ENCODE assay signal across 10 cellular contexts in genomic region chr14:36975834-36976233, GRCh38.
DNase-seq lines count a peak whose midpoint lies in the region; ATAC-seq, FAIRE-seq and TF ChIP-seq lines count a peak whose summit lies in the region.
"Had no signal": no experiment of that assay in that cellular context is flagged by ENCODE, and none has a peak within 500 bp of the region (broad histone marks: within the 10 kb centered on the region; RNA-seq: fewer than 3 reads in every experiment).

No MANE protein-coding gene starts in this region.

- H3K9ac ChIP-seq in HCT116 (ENCODE audit: low read length): no peak overlapping the region
- no peak overlapping the region for H3K9ac ChIP-seq in adipocyte (ENCODE audit: low read length)

- DNase-seq in AG09319 (ENCODE audit: extremely low read depth, low read depth) (no peak), HCT116 (ENCODE audit: low read depth, low spot score) (no peak), NCI-H2196 (lab: John Stamatoyannopoulos, UW; ENCODE audit: unreplicated experiment) (peak; percentile 39), adipocyte (ENCODE audit: low read depth) (peak; percentile 28), urothelium cell line (ENCODE audit: low spot score) (no peak), ACHN (no peak), transverse colon (no peak), left cardiac atrium (no peak)
- DNase-seq: spleen had no signal

- no TSS peak for BruUV-seq in HCT116 (replicated peaks; lab: Mats Ljungman, UMichigan)

- no peaks in the 10 kb centered on the region for H3K36me3 ChIP-seq in HCT116 (ENCODE audit: control insufficient read depth in 1 of 2, insufficient read depth in 2 of 2, low read length in 2 of 2)
- no peaks in the 10 kb centered on the region for H3K36me3 ChIP-seq in adipocyte (ENCODE audit: control insufficient read depth, insufficient read depth, low read length, severe bottlenecking)
- no peaks in the 10 kb centered on the region for H3K36me3 ChIP-seq in transverse colon
- H3K36me3 ChIP-seq: spleen had no signal

- H3K9me3 ChIP-seq in HCT116 (ENCODE audit: control insufficient read depth in 1 of 2, insufficient read depth in 1 of 2, low read depth in 1 of 2, low read length in 2 of 2) (no peaks in the 10 kb centered on the region), adipocyte (ENCODE audit: control insufficient read depth, low read length) (no peaks in the 10 kb centered on the region), transverse colon (no peaks in the 10 kb centered on the region)

- no peaks in the 10 kb centered on the region for H3K9me2 ChIP-seq in HCT116 (ENCODE audit: insufficient read depth)

- RAD21 ChIA-PET in HCT116 (lab: Charles Lee; ENCODE audit: low non-redundant PET in 1 of 2, low total read pairs in 2 of 2, uncharacterized antibody in 2 of 2, unreplicated experiment in 2 of 2): no interaction called here

- in situ Hi-C loops in ACHN (cut with HindIII; ENCODE audit: low pct_ligation_motif_present, low pct_unique_long_range_greater_than_20kb, low sequenced_read_pairs): no loop called here
- in situ Hi-C loops in transverse colon (cut with MboI; ENCODE audit: low pct_ligation_motif_present in 1 of 4, low pct_unique_long_range_greater_than_20kb in 1 of 4, low sequenced_read_pairs in 3 of 4): no loop called here

- H3K27ac ChIP-seq in HCT116 (ENCODE audit: low read depth, low read length): no peak overlapping the region
- no peak overlapping the region for H3K27ac ChIP-seq in transverse colon
- H3K27ac ChIP-seq: spleen had no signal

- no peaks in the 10 kb centered on the region for H4K20me1 ChIP-seq in HCT116 (ENCODE audit: insufficient read depth)

- no peak overlapping the region for H3K4me2 ChIP-seq in HCT116 (ENCODE audit: low read length)

- TF ChIP-seq EP300 in transverse colon (IDR thresholded peaks at IDR 0.05; ENCODE audit: low read depth): no peak

- 80 to 83% methylated on average over 1 to 3 of the region's 3 CpGs for WGBS in transverse colon (ENCODE audit: low coverage in 1 of 2), 2 donors

- TF ChIP-seq POLR2A in HCT116 (IDR thresholded peaks at IDR 0.05; ENCODE audit: borderline replicate concordance, extremely low read depth, insufficient read depth, insufficient read length) (no peak), transverse colon (IDR thresholded peaks at IDR 0.05) (no peak)

- H3K27me3 ChIP-seq in HCT116 (ENCODE audit: insufficient read depth, low read length): no peaks in the 10 kb centered on the region
- H3K27me3 ChIP-seq in adipocyte (replicated peaks; ENCODE audit: control insufficient read depth, insufficient read depth, low read length): no peaks in the 10 kb centered on the region
- no peaks in the 10 kb centered on the region for H3K27me3 ChIP-seq in transverse colon
- H3K27me3 ChIP-seq: spleen had no signal

- no peak overlapping the region for H2AFZ ChIP-seq in HCT116 (ENCODE audit: low read depth, low read length, poor library complexity, severe bottlenecking)

- no peaks in the 10 kb centered on the region for H3K79me2 ChIP-seq in HCT116 (ENCODE audit: insufficient read depth, low read length)

- peak; percentile 46 for ATAC-seq in HCT116
- no peak for ATAC-seq in left cardiac atrium
- ATAC-seq: natural killer cell treated with Interleukin-12 subunit alpha and Interleukin-12 subunit beta and Interleukin-15 and Interleukin-18, amount 100 ng/mL, for 72 hours had no signal

- no peak for FAIRE-seq in urothelium cell line (lab: Jason Lieb, UNC)

- peaks cover 0 to 18% of the 10 kb centered on the region in 2 experiments; a peak in 3 of 4 replicates for H3K4me1 ChIP-seq in HCT116 (ENCODE audit: control insufficient read depth in 1 of 2, insufficient read depth in 2 of 2, low read length in 2 of 2)
- H3K4me1 ChIP-seq in adipocyte (ENCODE audit: control insufficient read depth, insufficient read depth, low read length): peaks cover 17% of the 10 kb centered on the region
- no peaks in the 10 kb centered on the region for H3K4me1 ChIP-seq in transverse colon
- H3K4me1 ChIP-seq: spleen had no signal

- intact Hi-C loops in HCT116 (cut with micrococcal nuclease) (no loop called here), transverse colon (cut with DNase I; ENCODE audit: low total_unique reads) (no loop called here), left cardiac atrium (cut with DNase I) (no loop called here)

- CTCF ChIA-PET in HCT116 (lab: Charles Lee): no interaction called here

- peak; percentile 42; the same call in 1 of the 2 replicates for TF ChIP-seq RAD21 in HCT116 (IDR thresholded peaks at IDR 0.05; ENCODE audit: low read depth)

- H3K4me3 ChIP-seq in HCT116 (replicated peaks in 1 of 2; ENCODE audit: low read depth in 1 of 2, low read length in 2 of 2): no peak overlapping the region
- H3K4me3 ChIP-seq in adipocyte (ENCODE audit: low read length): no peak overlapping the region
- no peak overlapping the region for H3K4me3 ChIP-seq in transverse colon
- H3K4me3 ChIP-seq: spleen had no signal

- peak; percentile 5 for TF ChIP-seq CTCF in AG09319 (IDR thresholded peaks at IDR 0.05; ENCODE audit: low read depth, low read length)
- TF ChIP-seq CTCF in HCT116 (IDR thresholded peaks at IDR 0.05 in 2 of 3, conservative IDR thresholded peaks at IDR 0.05 in 1 of 3; ENCODE audit: borderline replicate concordance in 1 of 3, insufficient read depth in 1 of 3, low read depth in 2 of 3, low read length in 2 of 3): peak in 2 of 3 experiments; percentile 18 to 25; a peak in 1 of 6 replicates
- TF ChIP-seq CTCF in transverse colon (IDR thresholded peaks at IDR 0.05): no peak

- POLR2A ChIA-PET in HCT116 (lab: Charles Lee): no interaction called here

TF ChIP-seq in HCT116, 20 proteins besides CTCF, POLR2A, EP300 and RAD21:
- TF ChIP-seq EZH2phosphoT487 (IDR thresholded peaks at IDR 0.05; ENCODE audit: borderline replicate concordance): no peak
- TF ChIP-seq TCF7L2 (IDR thresholded peaks at IDR 0.05; ENCODE audit: borderline replicate concordance, extremely low read depth, insufficient read depth, insufficient read length): peak; percentile 65
- no peak for TF ChIP-seq ZFX (IDR thresholded peaks at IDR 0.05)
- TF ChIP-seq CEBPB (IDR thresholded peaks at IDR 0.05; ENCODE audit: low read depth): no peak

Comparison
In these comparisons a context has a peak if more than half of its experiments do, and no peak if none do; other contexts are left out.
1. DNase-seq: peak in NCI-H2196 (single experiment) and adipocyte (single experiment); none in AG09319 (single experiment), HCT116 (single experiment), urothelium cell line (single experiment), ACHN (single experiment), transverse colon (single experiment) and left cardiac atrium (single experiment).
2. CTCF ChIP-seq: peak in AG09319 (single experiment) and HCT116 (2 of 3); none in transverse colon (0 of 5).